In the genomic region with DNA sequence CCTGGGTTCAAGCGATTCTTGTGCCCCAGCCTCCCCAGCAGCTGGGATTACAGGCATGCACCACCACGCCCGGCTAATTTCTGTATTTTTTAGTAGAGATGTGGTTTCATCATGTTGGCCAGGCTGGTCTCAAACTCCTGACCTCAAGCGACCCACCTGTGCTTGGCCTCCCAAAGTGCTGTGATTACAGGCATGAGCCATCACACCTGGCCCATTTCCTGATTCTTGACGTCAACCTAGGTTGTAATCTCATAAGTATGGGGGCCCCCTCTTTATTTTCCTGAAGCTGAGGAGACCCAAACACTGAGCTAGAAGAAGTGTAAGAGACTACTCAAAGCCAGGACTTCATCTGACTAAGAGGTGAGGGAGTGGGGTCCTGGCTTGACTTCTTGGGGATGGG, we compare ENCODE assay signal across 17 cellular contexts. TPM values are rescaled to one million over a fixed set of nuclear protein-coding genes. Genes with fewer than 3 reads are reported as not detected.
DNase-seq lines count a peak whose midpoint lies in the region; ATAC-seq and TF ChIP-seq lines count a peak whose summit lies in the region.
"Had no signal": no experiment of that assay in that cellular context is flagged by ENCODE, and none has a peak within 500 bp of the region (broad histone marks: within the 10 kb centered on the region; RNA-seq: fewer than 3 reads in every experiment).

No MANE protein-coding gene starts in this region.

- CTCF ChIA-PET in RWPE1 (lab: Yijun Ruan, JAX), result interaction anchor here (0.6 kb wide), 1 partner anchor 846 kb away, joined by 3 read pairs; no protein-coding TSS in a partner anchor

- POLR2A ChIA-PET in RWPE1 (lab: Yijun Ruan, JAX; ENCODE audit: low non-redundant PET), result no interaction called here

- H3K9me3 ChIP-seq in left ventricle myocardium inferior (replicated peaks), result no peaks in the 10 kb centered on the region
- H3K9me3 ChIP-seq in neutrophil, result no peaks in the 10 kb centered on the region

- H3K4me1 ChIP-seq in left ventricle myocardium inferior (peaks cover 86% of the 10 kb centered on the region), neutrophil (ENCODE audit: control insufficient read depth in 1 of 2, insufficient read depth in 1 of 2, low read depth in 1 of 2, low read length in 1 of 2) (peaks cover 74 to 79% of the 10 kb centered on the region in 2 experiments)

- intact Hi-C loops in left ventricle myocardium inferior (cut with micrococcal nuclease), result no loop called here
- intact Hi-C loops in Right ventricle myocardium superior (cut with DNase I), result no loop called here

- no peak for TF ChIP-seq CTCF in left ventricle myocardium inferior (IDR thresholded peaks at IDR 0.05; ENCODE audit: borderline replicate concordance)
- no peak for TF ChIP-seq CTCF in RWPE1 (conservative IDR thresholded peaks at IDR 0.05; ENCODE audit: low read depth)
- TF ChIP-seq CTCF in neutrophil (IDR thresholded peaks at IDR 0.05), result no peak

- no peak overlapping the region for H3K4me3 ChIP-seq in left ventricle myocardium inferior
- H3K4me3 ChIP-seq in neutrophil (ENCODE audit: low read depth in 1 of 2, low read length in 1 of 2), result no peak overlapping the region

- ATAC-seq in Right ventricle myocardium superior (ENCODE audit: poor library complexity) (no peak), GM21737 (IDR thresholded peaks at IDR 0.05; ENCODE audit: unreplicated experiment) (no peak), HG03108 (IDR thresholded peaks at IDR 0.05; ENCODE audit: unreplicated experiment) (no peak)
- ATAC-seq: HepG2 had no signal

- DNase-seq in left ventricle myocardium inferior (no peak), Right ventricle myocardium superior (no peak), RWPE1 (ENCODE audit: low spot score) (no peak), C1 segment of cervical spinal cord (lab: John Stamatoyannopoulos, UW) (no peak)
- DNase-seq in activated CD4-positive, CD25-positive, alpha-beta regulatory T cell (lab: John Stamatoyannopoulos, UW), result no peak
- DNase-seq: ACHN, DMS 273 treated with DMSO at 0.1 percent for 48 hours, H7, Karpas-422, MM.1S, NCI-H1930, NCI-H2171 treated with DMSO at 0.1 percent for 48 hours, NCI-H510A had no signal

- H3K36me3 ChIP-seq in left ventricle myocardium inferior (no peaks in the 10 kb centered on the region), neutrophil (peaks cover 2% of the 10 kb centered on the region)

- H3K27me3 ChIP-seq in left ventricle myocardium inferior (ENCODE audit: low read depth) (no peaks in the 10 kb centered on the region), neutrophil (no peaks in the 10 kb centered on the region)

- H3K27ac ChIP-seq in left ventricle myocardium inferior (replicated peaks), result peak overlapping the region; percentile 76
- H3K27ac ChIP-seq in RWPE1, result peak overlapping the region; percentile 18; the same call in 1 of the 2 replicates
- peak overlapping the region; percentile 99 for H3K27ac ChIP-seq in neutrophil

RNA-seq across cellular contexts. Expression of a gene that starts 21.8 kb away (rescaled TPM):
- total RNA-seq in left ventricle myocardium inferior (19.5 TPM), Right ventricle myocardium superior (17.6 TPM)

Comparison
In these comparisons a context has a peak if more than half of its experiments do, and no peak if none do; other contexts are left out.
1. H3K27ac ChIP-seq: peak in every context shown above with its lines; median percentile 99 in neutrophil; 76 in left ventricle myocardium inferior; 18 in RWPE1.